Comparison of ENCODE assay signal across 28 cellular contexts in the genomic region with DNA sequence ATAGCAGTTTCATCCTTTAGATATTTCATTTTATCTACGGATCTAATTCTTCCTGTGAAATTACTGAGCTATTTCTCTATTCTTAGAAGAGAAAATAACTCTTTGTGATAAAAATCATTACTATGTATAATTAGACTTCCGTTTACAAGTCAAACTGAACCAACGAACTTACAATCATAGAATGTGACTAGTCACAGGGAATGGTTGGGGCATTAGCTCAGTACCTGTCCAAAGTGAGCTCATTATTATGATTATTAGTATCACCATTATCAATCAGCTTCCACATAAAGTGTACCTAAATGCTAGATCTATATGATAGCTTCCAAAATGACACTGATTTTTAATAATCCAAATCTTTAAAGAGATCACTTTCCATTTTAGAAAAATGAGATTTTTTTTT. TPM values are rescaled to one million over a fixed set of nuclear protein-coding genes. Genes with fewer than 3 reads are reported as not detected.
"Had no signal": no experiment of that assay in that cellular context is flagged by ENCODE, and none has a peak within 500 bp of the region (broad histone marks: within the 10 kb centered on the region; RNA-seq: fewer than 3 reads in every experiment).

No MANE protein-coding gene starts in this region.

- H3K9me3 ChIP-seq: suprapubic skin, testis, thoracic aorta, thyroid gland, tibial artery, upper lobe of right lung, uterus, vagina had no signal

- ATAC-seq: stimulated activated effector memory CD8-positive, alpha-beta T cell treated with anti-CD3 and anti-CD28 coated beads, Interleukin-12 subunit alpha, Interleukin-12 subunit beta, amount 100 ng/mL, for 72 hours; stimulated activated memory B cell treated with anti-CD40 and anti-IgM and Interleukin-4, amounts not matched to agents 10 μg/mL and 1 μg/mL and 100 μg/mL, for 72 hours; stimulated activated naive B cell treated with anti-CD40 and anti-IgM and Interleukin-4, amounts not matched to agents 10 μg/mL and 1 μg/mL and 100 μg/mL, for 72 hours; stimulated activated naive CD8-positive, alpha-beta T cell treated with anti-CD3 and anti-CD28 coated beads, Interleukin-15, amount 100 ng/mL, for 72 hours; stimulated activated naive CD8-positive, alpha-beta T cell treated with anti-CD3 and anti-CD28 coated beads, Interleukin-15, Interleukin-2, amounts not matched to agents 100 U/mL and 50 U/mL, for 24 hours; upper lobe of right lung had no signal

- FAIRE-seq: urothelium cell line had no signal

- H3K36me3 ChIP-seq: suprapubic skin, thoracic aorta, thyroid gland, transverse colon, upper lobe of left lung, upper lobe of right lung, uterus, vagina had no signal

- H3K4me1 ChIP-seq: stomach, suprapubic skin, testis, tibial artery, tibial nerve, transverse colon, upper lobe of left lung, upper lobe of right lung, uterus, vagina had no signal

- H3K27ac ChIP-seq: stomach, suprapubic skin, testis, thoracic aorta, thyroid gland, tibial artery, tibial nerve, transverse colon, upper lobe of left lung, upper lobe of right lung, uterus, vagina had no signal

- H3K27me3 ChIP-seq: stomach, suprapubic skin, testis, thyroid gland, tibial artery, tibial nerve, transverse colon, upper lobe of left lung, upper lobe of right lung, uterus, vagina had no signal

- DNase-seq: stimulated activated CD4-positive, alpha-beta T cell treated with anti-CD3 and anti-CD28 coated beads, Interleukin-4, amount 100 ng/mL, for 1 hour; stimulated activated CD4-positive, alpha-beta T cell treated with anti-CD3 and anti-CD28 coated beads, Interleukin-4, amount 100 ng/mL, for 24 hours; stimulated activated CD4-positive, alpha-beta T cell treated with anti-CD3 and anti-CD28 coated beads, Interleukin-4, amount 100 ng/mL, for 4 hours; stimulated activated CD8-positive, alpha-beta memory T cell treated with anti-CD3 and anti-CD28 coated beads, Interleukin-4, amount 100 ng/mL, for 48 hours; stimulated activated naive B cell treated with anti-CD40 and anti-IgM and Interleukin-4, amounts not matched to agents 10 μg/mL and 1 μg/mL and 100 μg/mL, for 72 hours; stimulated activated naive CD4-positive, alpha-beta T cell; stimulated activated naive CD4-positive, alpha-beta T cell treated with Interleukin-2 at 50 U/mL for 16 hours; stimulated activated naive CD8-positive, alpha-beta T cell treated with anti-CD3 and anti-CD28 coated beads, Interleukin-15, amount 100 ng/mL, for 72 hours; stimulated activated naive CD8-positive, alpha-beta T cell treated with anti-CD3 and anti-CD28 coated beads, Interleukin-15, Interleukin-2, amounts not matched to agents 100 U/mL and 50 U/mL, for 24 hours; stomach; substantia nigra; testis; thyroid gland; tibial artery; transverse colon; trophoblast cell; upper lobe of left lung; upper lobe of right lung; uterus had no signal

- H3K4me3 ChIP-seq: stomach, suprapubic skin, testis, thoracic aorta, thyroid gland, tibial artery, tibial nerve, transverse colon, upper lobe of left lung, upper lobe of right lung, uterus, vagina had no signal

RNA-seq across cellular contexts. Expression of a gene that starts 33.3 kb away (rescaled TPM):
- total RNA-seq: stomach, suprapubic skin, thyroid gland, transverse colon, upper lobe of right lung, ureter, urinary bladder, vagina had no signal
- polyA plus RNA-seq: urinary bladder had no signal
